19 cellular contexts compared by ENCODE assay signal in genomic region chr5:109325456-109325855, GRCh38.
"Had no signal": no experiment of that assay in that cellular context is flagged by ENCODE, and none has a peak within 500 bp of the region (broad histone marks: within the 10 kb centered on the region; RNA-seq: fewer than 3 reads in every experiment).

No MANE protein-coding gene starts in this region.

- H3K9me3 ChIP-seq: MG63, SJSA1 had no signal

- DNase-seq: IMR-90, Karpas-422, KG1, MG63, NCI-H1092, NCI-H1105 treated with DMSO at 0.1 percent for 48 hours, NCI-H1417 treated with DMSO at 0.1 percent for 48 hours, NCI-H146, NCI-H1694 treated with DMSO at 0.1 percent for 48 hours, NCI-H1930, NCI-H2081, NCI-H2107, NCI-H2227 treated with DMSO at 0.1 percent for 48 hours, NCI-H524, NCI-H526 treated with DMSO at 0.1 percent for 48 hours, NCI-H748 treated with DMSO at 0.1 percent for 48 hours, Right ventricle myocardium superior, RPMI8226 had no signal
